13 cellular contexts compared by ENCODE assay signal in the genomic region with DNA sequence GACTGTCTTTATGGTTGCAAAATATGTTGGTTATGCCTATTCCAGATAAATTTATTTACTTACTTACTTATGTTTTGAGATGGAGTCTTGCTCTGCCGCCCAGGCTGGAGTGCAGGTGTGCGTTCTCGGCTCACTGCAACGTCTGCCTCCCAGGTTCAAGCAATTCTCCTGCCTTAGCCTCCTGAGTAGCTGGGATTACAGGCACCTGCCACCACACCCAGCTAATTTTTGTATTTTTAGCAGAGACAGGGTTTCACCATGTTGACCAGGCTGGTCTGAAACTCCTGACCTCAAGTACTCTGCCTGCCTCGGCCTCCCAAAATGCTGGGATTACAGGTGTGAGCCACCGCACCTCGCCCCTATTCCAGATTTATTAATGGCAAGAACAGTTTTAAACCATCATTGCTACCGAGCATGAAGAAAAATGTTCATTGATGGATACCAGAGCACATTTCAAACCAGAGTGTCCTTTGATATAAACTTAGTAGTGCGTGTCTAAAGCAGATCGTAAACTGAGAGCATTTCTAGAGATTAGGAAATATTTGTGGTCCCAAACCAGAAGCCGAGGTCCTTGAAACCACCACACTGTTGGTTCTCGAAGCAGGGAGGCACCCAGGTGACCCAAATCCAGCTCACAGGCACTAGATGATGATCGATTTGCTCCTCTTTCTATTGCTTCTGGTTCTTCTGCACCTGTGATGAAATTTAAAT.
DNase-seq lines count a peak whose midpoint lies in the region; ATAC-seq and TF ChIP-seq lines count a peak whose summit lies in the region.
"Had no signal": no experiment of that assay in that cellular context is flagged by ENCODE, and none has a peak within 500 bp of the region (broad histone marks: within the 10 kb centered on the region; RNA-seq: fewer than 3 reads in every experiment).

No MANE protein-coding gene starts in this region.

- no peaks in the 10 kb centered on the region for H3K9me2 ChIP-seq in hepatocyte (replicated peaks; ENCODE audit: insufficient read depth)

- H3K4me1 ChIP-seq in hepatocyte (ENCODE audit: insufficient read depth) (peaks cover 3% of the 10 kb centered on the region), tibial artery (peaks cover 0 to 18% (median 8%) of the 10 kb centered on the region in 4 donors)
- H3K4me1 ChIP-seq: HAP-1 had no signal

- WGBS in hepatocyte (ENCODE audit: low lambda C conversion rate, missing lambda C conversion rate) = 85% methylated on average over 13 of the region's 13 CpGs

- H3K27ac ChIP-seq in hepatocyte (no peak overlapping the region), tibial artery (peak overlapping the region; percentile 42 to 50)

- H4K20me1 ChIP-seq in hepatocyte (ENCODE audit: insufficient read depth, poor library complexity, severe bottlenecking) = no peaks in the 10 kb centered on the region

- no peak for DNase-seq in activated T-cell treated with anti-CD3 and anti-CD28 coated beads, Interleukin-2, amount 50 U/mL, for 24 hours
- DNase-seq in activated T-cell treated with anti-CD3 and anti-CD28 coated beads, Interleukin-2, amount 50 U/mL, for 1 hour = no peak
- DNase-seq in activated T-helper 2 cell treated with anti-CD3 and anti-CD28 coated beads, Interferon-gamma antibody, Interleukin-2, Interleukin-4, amounts not matched to agents 10 μg/mL and 5 μg/mL and 100 μg/mL, durations not matched to agents 14 hours and 24 hours and 36 hours (ENCODE audit: low spot score) = no peak
- DNase-seq in hepatocyte (ENCODE audit: low spot score) (no peak), tibial artery (no peak), GDM1 (lab: John Stamatoyannopoulos, UW) (no peak)
- DNase-seq in stimulated activated naive B cell treated with anti-CD40 and anti-IgM and Interleukin-4, amounts not matched to agents 10 μg/mL and 1 μg/mL and 100 μg/mL, for 72 hours = no peak
- DNase-seq: kidney glomerular epithelial cell, NCI-H774, trophoblast cell had no signal

- intact Hi-C loops in activated T-helper 2 cell treated with anti-CD3 and anti-CD28 coated beads, Interferon-gamma antibody, Interleukin-2, Interleukin-4, amounts not matched to agents 10 μg/mL and 5 μg/mL and 100 μg/mL, durations not matched to agents 14 hours and 24 hours and 36 hours (cut with micrococcal nuclease) = no loop called here
- intact Hi-C loops in tibial artery (cut with DNase I; ENCODE audit: low total_unique reads) = no loop called here

- TF ChIP-seq CTCF in hepatocyte (IDR thresholded peaks at IDR 0.05; ENCODE audit: poor library complexity) = no peak
- TF ChIP-seq CTCF in tibial artery (IDR thresholded peaks at IDR 0.05) = no peak

- H3K4me3 ChIP-seq in hepatocyte (no peak overlapping the region), tibial artery (no peak overlapping the region)
- H3K4me3 ChIP-seq: HAP-1 had no signal

- ATAC-seq in esophagus mucosa = no peak
- no peak for ATAC-seq in stimulated activated naive B cell treated with anti-CD40 and anti-IgM and Interleukin-4, amounts not matched to agents 10 μg/mL and 1 μg/mL and 100 μg/mL, for 72 hours (replicated peaks)

- peak overlapping the region; percentile 70 for H3K4me3 Mint-ChIP-seq in activated T-cell treated with anti-CD3 and anti-CD28 coated beads, Interleukin-2, amount 50 U/mL, for 24 hours
- peak overlapping the region; percentile 15 for H3K4me3 Mint-ChIP-seq in activated T-helper 2 cell treated with anti-CD3 and anti-CD28 coated beads, Interferon-gamma antibody, Interleukin-2, Interleukin-4, amounts not matched to agents 10 μg/mL and 5 μg/mL and 100 μg/mL, durations not matched to agents 14 hours and 24 hours and 36 hours (ENCODE audit: low read depth)
- no peak overlapping the region for H3K4me3 Mint-ChIP-seq in stimulated activated naive B cell treated with anti-CD40 and anti-IgM and Interleukin-4, amounts not matched to agents 10 μg/mL and 1 μg/mL and 100 μg/mL, for 72 hours
- H3K4me3 Mint-ChIP-seq: dendritic cell treated with granulocyte-macrophage colony-stimulating factor and Interleukin-4, amounts not matched to agents 40 ng/mL and 50 ng/mL, for 4 days had no signal

- no peak overlapping the region for H3K4me2 ChIP-seq in hepatocyte

- H3K9me3 Mint-ChIP-seq in activated T-cell treated with anti-CD3 and anti-CD28 coated beads, Interleukin-2, amount 50 U/mL, for 24 hours = no peaks in the 10 kb centered on the region
- H3K9me3 Mint-ChIP-seq in activated T-helper 2 cell treated with anti-CD3 and anti-CD28 coated beads, Interferon-gamma antibody, Interleukin-2, Interleukin-4, amounts not matched to agents 10 μg/mL and 5 μg/mL and 100 μg/mL, durations not matched to agents 14 hours and 24 hours and 36 hours = peaks cover 3% of the 10 kb centered on the region
- H3K9me3 Mint-ChIP-seq in stimulated activated naive B cell treated with anti-CD40 and anti-IgM and Interleukin-4, amounts not matched to agents 10 μg/mL and 1 μg/mL and 100 μg/mL, for 72 hours = no peaks in the 10 kb centered on the region
- H3K9me3 Mint-ChIP-seq: dendritic cell treated with granulocyte-macrophage colony-stimulating factor and Interleukin-4, amounts not matched to agents 40 ng/mL and 50 ng/mL, for 4 days had no signal

- H3K9me3 ChIP-seq in hepatocyte (ENCODE audit: low read depth) = no peaks in the 10 kb centered on the region
- no peaks in the 10 kb centered on the region for H3K9me3 ChIP-seq in tibial artery
- H3K9me3 ChIP-seq: HAP-1 had no signal

- H3K36me3 ChIP-seq in hepatocyte (replicated peaks; ENCODE audit: insufficient read depth, low read depth) (no peaks in the 10 kb centered on the region), tibial artery (no peaks in the 10 kb centered on the region)
- H3K36me3 ChIP-seq: HAP-1 had no signal

- no peaks in the 10 kb centered on the region for H3K27me3 Mint-ChIP-seq in activated T-cell treated with anti-CD3 and anti-CD28 coated beads, Interleukin-2, amount 50 U/mL, for 24 hours
- H3K27me3 Mint-ChIP-seq in activated T-helper 2 cell treated with anti-CD3 and anti-CD28 coated beads, Interferon-gamma antibody, Interleukin-2, Interleukin-4, amounts not matched to agents 10 μg/mL and 5 μg/mL and 100 μg/mL, durations not matched to agents 14 hours and 24 hours and 36 hours (ENCODE audit: low read depth) = no peaks in the 10 kb centered on the region
- H3K27me3 Mint-ChIP-seq in stimulated activated naive B cell treated with anti-CD40 and anti-IgM and Interleukin-4, amounts not matched to agents 10 μg/mL and 1 μg/mL and 100 μg/mL, for 72 hours = no peaks in the 10 kb centered on the region
- H3K27me3 Mint-ChIP-seq: dendritic cell treated with granulocyte-macrophage colony-stimulating factor and Interleukin-4, amounts not matched to agents 40 ng/mL and 50 ng/mL, for 4 days had no signal

- H2AFZ ChIP-seq in hepatocyte = peak overlapping the region; percentile 21

- H3K27me3 ChIP-seq in hepatocyte (no peaks in the 10 kb centered on the region), tibial artery (no peaks in the 10 kb centered on the region)

- no peaks in the 10 kb centered on the region for H3K36me3 Mint-ChIP-seq in activated T-cell treated with anti-CD3 and anti-CD28 coated beads, Interleukin-2, amount 50 U/mL, for 24 hours (ENCODE audit: low read depth)
- no peaks in the 10 kb centered on the region for H3K36me3 Mint-ChIP-seq in activated T-helper 2 cell treated with anti-CD3 and anti-CD28 coated beads, Interferon-gamma antibody, Interleukin-2, Interleukin-4, amounts not matched to agents 10 μg/mL and 5 μg/mL and 100 μg/mL, durations not matched to agents 14 hours and 24 hours and 36 hours (ENCODE audit: low read depth)
- H3K36me3 Mint-ChIP-seq in stimulated activated naive B cell treated with anti-CD40 and anti-IgM and Interleukin-4, amounts not matched to agents 10 μg/mL and 1 μg/mL and 100 μg/mL, for 72 hours = no peaks in the 10 kb centered on the region

- H3K79me2 ChIP-seq in hepatocyte = no peaks in the 10 kb centered on the region

- H3K4me1 Mint-ChIP-seq in activated T-cell treated with anti-CD3 and anti-CD28 coated beads, Interleukin-2, amount 50 U/mL, for 24 hours (ENCODE audit: low read depth) = peaks cover 57% of the 10 kb centered on the region
- H3K4me1 Mint-ChIP-seq in activated T-helper 2 cell treated with anti-CD3 and anti-CD28 coated beads, Interferon-gamma antibody, Interleukin-2, Interleukin-4, amounts not matched to agents 10 μg/mL and 5 μg/mL and 100 μg/mL, durations not matched to agents 14 hours and 24 hours and 36 hours (ENCODE audit: low read depth) = peaks cover 12% of the 10 kb centered on the region
- peaks cover 5 to 9% of the 10 kb centered on the region in 2 donors for H3K4me1 Mint-ChIP-seq in stimulated activated naive B cell treated with anti-CD40 and anti-IgM and Interleukin-4, amounts not matched to agents 10 μg/mL and 1 μg/mL and 100 μg/mL, for 72 hours

- peak overlapping the region; percentile 91 for H3K27ac Mint-ChIP-seq in activated T-cell treated with anti-CD3 and anti-CD28 coated beads, Interleukin-2, amount 50 U/mL, for 24 hours
- H3K27ac Mint-ChIP-seq in activated T-helper 2 cell treated with anti-CD3 and anti-CD28 coated beads, Interferon-gamma antibody, Interleukin-2, Interleukin-4, amounts not matched to agents 10 μg/mL and 5 μg/mL and 100 μg/mL, durations not matched to agents 14 hours and 24 hours and 36 hours = no peak overlapping the region
- H3K27ac Mint-ChIP-seq in stimulated activated naive B cell treated with anti-CD40 and anti-IgM and Interleukin-4, amounts not matched to agents 10 μg/mL and 1 μg/mL and 100 μg/mL, for 72 hours = no peak overlapping the region
- H3K27ac Mint-ChIP-seq: dendritic cell treated with granulocyte-macrophage colony-stimulating factor and Interleukin-4, amounts not matched to agents 40 ng/mL and 50 ng/mL, for 4 days had no signal

Comparison
In these comparisons a context has a peak if more than half of its experiments do, and no peak if none do; other contexts are left out.
1. H3K4me3 Mint-ChIP-seq: peak in activated T-cell treated with anti-CD3 and anti-CD28 coated beads, Interleukin-2, amount 50 U/mL, for 24 hours (single experiment) and activated T-helper 2 cell treated with anti-CD3 and anti-CD28 coated beads, Interferon-gamma antibody, Interleukin-2, Interleukin-4, amounts not matched to agents 10 μg/mL and 5 μg/mL and 100 μg/mL, durations not matched to agents 14 hours and 24 hours and 36 hours (single experiment); none in stimulated activated naive B cell treated with anti-CD40 and anti-IgM and Interleukin-4, amounts not matched to agents 10 μg/mL and 1 μg/mL and 100 μg/mL, for 72 hours (0 of 2).